Comparison of ENCODE assay signal across 8 cellular contexts in genomic region chr11:73787643-73788537, GRCh38. TPM values are rescaled to one million over a fixed set of nuclear protein-coding genes. Genes with fewer than 3 reads are reported as not detected.
DNase-seq lines count a peak whose midpoint lies in the region; ATAC-seq and TF ChIP-seq lines count a peak whose summit lies in the region.

TSS of gene MRPL48 (plus strand) at chr11:73787874. CDS start at chr11:73787972, 98 bp downstream.

- intact Hi-C loops in CD8-positive, alpha-beta T cell (cut with DNase I, micrococcal nuclease), result loop anchor here (1.0 to 10.0 kb wide), 11 partner anchors 9 to 1706 kb away; partner anchors contain the start of genes COA4 (in 2 of the 2), LIPT2 (in 2 of the 2), PAAF1 (in 2 of the 2) and C2CD3 (in 1 of the 2)

- H2BK120ac ChIP-seq in mesendoderm (ENCODE audit: low read depth, low read length), result no peak within 1 kb of the TSS

- ATAC-seq in CD8-positive, alpha-beta T cell, result peak; percentile 100
- ATAC-seq in GM19468 (IDR thresholded peaks at IDR 0.05; ENCODE audit: extremely low read depth, unreplicated experiment), result peak; percentile 68

- peak within 1 kb of the TSS; percentile 90 for H2BK5ac ChIP-seq in mesendoderm (ENCODE audit: low read length)

- TF ChIP-seq CTCF in CD8-positive, alpha-beta T cell (IDR thresholded peaks at IDR 0.05), result no peak

- H3K36me3 ChIP-seq in CD8-positive, alpha-beta T cell (ENCODE audit: insufficient read depth, low read length), result no peaks in the 10 kb centered on the region
- no peaks in the 10 kb centered on the region for H3K36me3 ChIP-seq in endocrine pancreas (ENCODE audit: control insufficient read depth, insufficient read depth, low read length)
- H3K36me3 ChIP-seq in mesendoderm (ENCODE audit: control insufficient read depth, insufficient read depth, low read length), result no peaks in the 10 kb centered on the region

- H4K5ac ChIP-seq in mesendoderm (ENCODE audit: low read length), result peak within 1 kb of the TSS; percentile 96

- peak within 1 kb of the TSS; percentile 99 for H3K27ac Mint-ChIP-seq in CD8-positive, alpha-beta T cell

- H2BK15ac ChIP-seq in mesendoderm (replicated peaks; ENCODE audit: low read depth), result peak within 1 kb of the TSS; percentile 20

- CTCF ChIA-PET in CD8-positive, alpha-beta T cell (lab: Charles Lee), result interaction anchor here (0.7 to 1.5 kb wide), 3 partner anchors 10 to 27 kb away, joined by 3 to 13 read pairs (median 3); partner anchors contain the start of gene RAB6A

- peak; percentile 75 to 93 (median 86) for DNase-seq in CD8-positive, alpha-beta T cell
- DNase-seq in HT-29 (ENCODE audit: low spot score) (peak; percentile 97), NOMO-1 (lab: John Stamatoyannopoulos, UW; ENCODE audit: unreplicated experiment in 2 of 2) (peak; percentile 84 to 92), mesendoderm (peak; percentile 98)
- peak; percentile 72 to 78 for DNase-seq in activated CD8-positive, alpha-beta memory T cell treated with anti-CD3 and anti-CD28 coated beads for 4 hours (ENCODE audit: low read depth in 2 of 2)
- DNase-seq in stimulated activated CD8-positive, alpha-beta memory T cell treated with anti-CD3 and anti-CD28 coated beads, Interleukin-15, amount 100 ng/mL, for 1 hour (ENCODE audit: low read depth), result peak; percentile 71

- WGBS in mesendoderm (ENCODE audit: extremely low coverage, insufficient coverage, low lambda C conversion rate), result no CpG with 5 or more reads among the region's 43 CpGs

- H4K8ac ChIP-seq in mesendoderm (ENCODE audit: low read depth, low read length), result peak within 1 kb of the TSS; percentile 94

- H2AK5ac ChIP-seq in mesendoderm (ENCODE audit: low read length), result no peak within 1 kb of the TSS

- H3K4me3 ChIP-seq in CD8-positive, alpha-beta T cell (ENCODE audit: low read depth, low read length), result peak within 1 kb of the TSS; percentile 89
- H3K4me3 ChIP-seq in endocrine pancreas (ENCODE audit: control insufficient read depth, insufficient read depth, low read length) (peak within 1 kb of the TSS; percentile 74), mesendoderm (ENCODE audit: low read length) (peak within 1 kb of the TSS; percentile 83)

- peaks cover 33% of the 10 kb centered on the region for H3K4me1 Mint-ChIP-seq in CD8-positive, alpha-beta T cell (ENCODE audit: low read depth)

- H3K9ac ChIP-seq in endocrine pancreas (ENCODE audit: control insufficient read depth, insufficient read depth, low read length), result peak within 1 kb of the TSS; percentile 55
- peak within 1 kb of the TSS; percentile 92 for H3K9ac ChIP-seq in mesendoderm (ENCODE audit: low read length)

- H3K56ac ChIP-seq in mesendoderm (ENCODE audit: low read length), result peak within 1 kb of the TSS; percentile 99

- peak within 1 kb of the TSS; percentile 62 for H3K18ac ChIP-seq in mesendoderm (ENCODE audit: low read length)

- H3K4me1 ChIP-seq in CD8-positive, alpha-beta T cell (ENCODE audit: insufficient read depth, low read length), result peaks cover 4% of the 10 kb centered on the region
- H3K4me1 ChIP-seq in endocrine pancreas (ENCODE audit: control insufficient read depth, insufficient read depth, low read length), result peaks cover 6% of the 10 kb centered on the region
- H3K4me1 ChIP-seq in mesendoderm (ENCODE audit: control insufficient read depth, low read depth, low read length), result no peaks in the 10 kb centered on the region

- no peaks in the 10 kb centered on the region for H3K79me2 ChIP-seq in mesendoderm (ENCODE audit: control insufficient read depth, insufficient read depth, low read length)

- peak within 1 kb of the TSS; percentile 77 for H3K4ac ChIP-seq in mesendoderm (ENCODE audit: low read depth, low read length)

- H3K23ac ChIP-seq in mesendoderm (ENCODE audit: low read length), result no peak within 1 kb of the TSS

- no peaks in the 10 kb centered on the region for H3K9me3 ChIP-seq in CD8-positive, alpha-beta T cell (ENCODE audit: low read length)
- no peaks in the 10 kb centered on the region for H3K9me3 ChIP-seq in endocrine pancreas (ENCODE audit: control insufficient read depth, low read length)

- no peaks in the 10 kb centered on the region for H3K9me3 Mint-ChIP-seq in CD8-positive, alpha-beta T cell

- H3K27me3 ChIP-seq in CD8-positive, alpha-beta T cell (ENCODE audit: insufficient read depth, low read length), result no peaks in the 10 kb centered on the region
- H3K27me3 ChIP-seq in endocrine pancreas (ENCODE audit: control insufficient read depth, insufficient read depth, low read length), result no peaks in the 10 kb centered on the region
- H3K27me3 ChIP-seq in mesendoderm (ENCODE audit: insufficient read depth, low read length, poor library complexity), result no peaks in the 10 kb centered on the region

- H3K27me3 Mint-ChIP-seq in CD8-positive, alpha-beta T cell (ENCODE audit: low read depth), result no peaks in the 10 kb centered on the region

- peak within 1 kb of the TSS; percentile 57 for H3K4me2 ChIP-seq in mesendoderm (ENCODE audit: low read length)

- peaks cover 3% of the 10 kb centered on the region for H3K79me1 ChIP-seq in mesendoderm (ENCODE audit: low read length)

- peaks cover 16% of the 10 kb centered on the region for H3K36me3 Mint-ChIP-seq in CD8-positive, alpha-beta T cell

- POLR2A ChIA-PET in CD8-positive, alpha-beta T cell (lab: Charles Lee), result interaction anchor here (1.0 to 2.7 kb wide), 6 partner anchors 9 to 383 kb away, joined by 3 to 29 read pairs (median 4); partner anchors contain the start of genes C2CD3, PPME1 and RAB6A

- H3K27ac ChIP-seq in CD8-positive, alpha-beta T cell (ENCODE audit: low read depth, low read length), result peak within 1 kb of the TSS; percentile 82
- peak within 1 kb of the TSS; percentile 71 for H3K27ac ChIP-seq in mesendoderm (ENCODE audit: low read depth, low read length)

- H3K4me3 Mint-ChIP-seq in CD8-positive, alpha-beta T cell, result peak within 1 kb of the TSS; percentile 100

RNA-seq across cellular contexts. Expression of gene MRPL48, which starts in this region (rescaled TPM):
- 10 to 100 TPM; 10.2 to 13.7 TPM for total RNA-seq in CD8-positive, alpha-beta T cell
- total RNA-seq in HT-29 (2014; rRNA removed; shearing (Covaris generic)), result 83.4 and 92.0 TPM in 2 replicates
- polyA plus RNA-seq in mesendoderm (2013, experiment 1 of 2), result 64.4 TPM
- 61.6 TPM for polyA plus RNA-seq in mesendoderm (2013, experiment 2 of 2)

Comparison
In these comparisons a context has a peak if more than half of its experiments do, and no peak if none do; other contexts are left out.
1. Peak in every context shown above with its lines: DNase-seq, ATAC-seq, H3K4me3 ChIP-seq and H3K27ac ChIP-seq.